ENCODE assay signal across 9 cellular contexts in genomic region chr4:21948347-21949072, GRCh38. TPM values are rescaled to one million over a fixed set of nuclear protein-coding genes. Genes with fewer than 3 reads are reported as not detected.
DNase-seq lines count a peak whose midpoint lies in the region; ATAC-seq lines count a peak whose summit lies in the region.
"Had no signal": no experiment of that assay in that cellular context is flagged by ENCODE, and none has a peak within 500 bp of the region (broad histone marks: within the 10 kb centered on the region; RNA-seq: fewer than 3 reads in every experiment).

KCNIP4 (minus strand) TSS chr4:21948772.

- peaks cover 2 to 3% of the 10 kb centered on the region in 2 donors for H3K36me3 Mint-ChIP-seq in activated T-cell treated with anti-CD3 and anti-CD28 coated beads, Interleukin-2, amount 50 U/mL, for 72 hours (ENCODE audit: insufficient read depth in 2 of 2)

- no peaks in the 10 kb centered on the region for H3K9me3 ChIP-seq in iPS DF 6.9 (ENCODE audit: control insufficient read depth, insufficient read depth, low read length)

- H3K36me3 ChIP-seq in iPS DF 6.9 (ENCODE audit: control insufficient read depth, insufficient read depth, low read length) = no peaks in the 10 kb centered on the region

- no peak within 1 kb of the TSS for H3K27ac ChIP-seq in iPS DF 6.9 (ENCODE audit: low read length)
- H3K27ac ChIP-seq: skin epidermis had no signal

- H3K27ac Mint-ChIP-seq in activated T-cell treated with anti-CD3 and anti-CD28 coated beads, Interleukin-2, amount 50 U/mL, for 72 hours = no peak within 1 kb of the TSS
- no peak within 1 kb of the TSS for H3K27ac Mint-ChIP-seq in stimulated activated naive CD8-positive, alpha-beta T cell treated with anti-CD3 and anti-CD28 coated beads, Interleukin-15, amount 100 ng/mL, for 72 hours

- no CpG with 5 or more reads among the region's 81 CpGs for WGBS in iPS DF 6.9 (ENCODE audit: insufficient coverage, insufficient read length)

- DNase-seq in activated CD4-positive, alpha-beta T cell treated with anti-CD3 and anti-CD28 coated beads for 48 hours = peak; percentile 6
- no peak for DNase-seq in activated CD4-positive, alpha-beta T cell treated with anti-CD3 and anti-CD28 coated beads, Interleukin-2, amount 50 U/mL, for 1 hour
- DNase-seq in activated T-cell treated with anti-CD3 and anti-CD28 coated beads, Interleukin-2, amount 50 U/mL, for 72 hours = peak in 1 of 2 donors; percentile 3
- DNase-seq in iPS DF 6.9 (ENCODE audit: low read depth, low spot score) (no peak), COLO829 (ENCODE audit: low spot score) (no peak), KG1 (lab: John Stamatoyannopoulos, UW) (no peak)
- DNase-seq in stimulated activated naive CD8-positive, alpha-beta T cell treated with anti-CD3 and anti-CD28 coated beads, Interleukin-15, amount 100 ng/mL, for 72 hours = peak; percentile 15 to 31

- H3K9me3 Mint-ChIP-seq in activated T-cell treated with anti-CD3 and anti-CD28 coated beads, Interleukin-2, amount 50 U/mL, for 72 hours = peaks cover 2 to 3% of the 10 kb centered on the region in 2 donors
- H3K9me3 Mint-ChIP-seq in stimulated activated naive CD8-positive, alpha-beta T cell treated with anti-CD3 and anti-CD28 coated beads, Interleukin-15, amount 100 ng/mL, for 72 hours = peaks cover 9 to 14% of the 10 kb centered on the region in 2 donors

- no peaks in the 10 kb centered on the region for H3K4me1 Mint-ChIP-seq in activated T-cell treated with anti-CD3 and anti-CD28 coated beads, Interleukin-2, amount 50 U/mL, for 72 hours (ENCODE audit: low read depth)
- peaks cover 7% of the 10 kb centered on the region for H3K4me1 Mint-ChIP-seq in stimulated activated naive CD8-positive, alpha-beta T cell treated with anti-CD3 and anti-CD28 coated beads, Interleukin-15, amount 100 ng/mL, for 72 hours

- peak within 1 kb of the TSS; percentile 88; the same call in 1 of the 2 replicates for H3K4me3 ChIP-seq in iPS DF 6.9 (ENCODE audit: low read length)

- H3K4me3 Mint-ChIP-seq in activated T-cell treated with anti-CD3 and anti-CD28 coated beads, Interleukin-2, amount 50 U/mL, for 72 hours = no peak within 1 kb of the TSS
- peak within 1 kb of the TSS; percentile 50 to 66 for H3K4me3 Mint-ChIP-seq in stimulated activated naive CD8-positive, alpha-beta T cell treated with anti-CD3 and anti-CD28 coated beads, Interleukin-15, amount 100 ng/mL, for 72 hours

- ATAC-seq in activated T-cell treated with anti-CD3 and anti-CD28 coated beads, Interleukin-2, amount 50 U/mL, for 72 hours (replicated peaks in 1 of 2) = peak; percentile 44 to 45
- peak; percentile 78 for ATAC-seq in stimulated activated naive CD8-positive, alpha-beta T cell treated with anti-CD3 and anti-CD28 coated beads, Interleukin-15, amount 100 ng/mL, for 72 hours
- ATAC-seq in HG03378 (IDR thresholded peaks at IDR 0.05; ENCODE audit: unreplicated experiment) = no peak

- peaks cover 20% of the 10 kb centered on the region for H3K27me3 ChIP-seq in iPS DF 6.9 (ENCODE audit: control insufficient read depth, insufficient read depth, low read length)

- H3K4me1 ChIP-seq in iPS DF 6.9 (ENCODE audit: control insufficient read depth, insufficient read depth, low read length) = peaks cover 2% of the 10 kb centered on the region; the same call in 1 of the 2 replicates

- H3K27me3 Mint-ChIP-seq in activated T-cell treated with anti-CD3 and anti-CD28 coated beads, Interleukin-2, amount 50 U/mL, for 72 hours (ENCODE audit: low read depth) = peaks cover 43% of the 10 kb centered on the region
- H3K27me3 Mint-ChIP-seq in stimulated activated naive CD8-positive, alpha-beta T cell treated with anti-CD3 and anti-CD28 coated beads, Interleukin-15, amount 100 ng/mL, for 72 hours = peaks cover 52% of the 10 kb centered on the region

RNA-seq across cellular contexts. Expression of gene KCNIP4, which starts in this region (rescaled TPM):
- total RNA-seq in activated T-cell treated with anti-CD3 and anti-CD28 coated beads, Interleukin-2, amount 50 U/mL, for 72 hours = not detected

Comparison
In these comparisons a context has a peak if more than half of its experiments do, and no peak if none do; other contexts are left out.
1. DNase-seq: peak in activated CD4-positive, alpha-beta T cell treated with anti-CD3 and anti-CD28 coated beads for 48 hours (single experiment) and stimulated activated naive CD8-positive, alpha-beta T cell treated with anti-CD3 and anti-CD28 coated beads, Interleukin-15, amount 100 ng/mL, for 72 hours (2 of 2); none in activated CD4-positive, alpha-beta T cell treated with anti-CD3 and anti-CD28 coated beads, Interleukin-2, amount 50 U/mL, for 1 hour (single experiment), iPS DF 6.9 (single experiment), COLO829 (single experiment) and KG1 (single experiment).
2. Peak in ATAC-seq in activated T-cell treated with anti-CD3 and anti-CD28 coated beads, Interleukin-2, amount 50 U/mL, for 72 hours; RNA of the gene not detected or under 1 TPM.
3. H3K4me3 Mint-ChIP-seq: peak in stimulated activated naive CD8-positive, alpha-beta T cell treated with anti-CD3 and anti-CD28 coated beads, Interleukin-15, amount 100 ng/mL, for 72 hours (2 of 2); none in activated T-cell treated with anti-CD3 and anti-CD28 coated beads, Interleukin-2, amount 50 U/mL, for 72 hours (0 of 2).